26 cellular contexts compared by ENCODE assay signal in the genomic region with DNA sequence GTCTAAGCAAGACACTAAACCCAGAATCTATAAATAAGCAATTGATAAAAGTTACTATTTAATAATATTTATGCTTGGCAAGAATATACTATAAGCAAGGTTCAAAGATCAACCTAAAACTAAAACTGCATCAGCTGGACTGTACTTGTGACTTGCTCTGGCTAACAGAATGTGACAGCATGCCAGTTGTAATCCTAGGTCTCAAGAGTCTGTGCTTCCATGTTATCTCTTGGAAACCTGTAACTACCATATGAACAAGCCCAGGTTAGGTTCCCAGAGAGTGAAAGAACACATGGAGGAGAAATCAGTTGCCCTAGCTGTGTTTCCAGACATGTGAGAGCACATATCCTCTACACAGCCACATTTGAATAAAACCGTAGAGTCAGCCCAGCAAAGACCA.
"Had no signal": no experiment of that assay in that cellular context is flagged by ENCODE, and none has a peak within 500 bp of the region (broad histone marks: within the 10 kb centered on the region; RNA-seq: fewer than 3 reads in every experiment).

No MANE protein-coding gene starts in this region.

- H3K27me3 ChIP-seq: neutrophil, ovary, right lobe of liver, sigmoid colon, stomach, thyroid gland, tibial nerve, upper lobe of left lung, vagina had no signal

- ATAC-seq: naive thymus-derived CD8-positive, alpha-beta T cell; natural killer cell treated with Interleukin-12 subunit alpha and Interleukin-12 subunit beta and Interleukin-15 and Interleukin-18, amount 100 ng/mL, for 72 hours; psoas muscle; right lobe of liver; stimulated activated effector memory CD8-positive, alpha-beta T cell treated with anti-CD3 and anti-CD28 coated beads, Interleukin-12 subunit alpha, Interleukin-12 subunit beta, amount 100 ng/mL, for 72 hours; stimulated activated naive B cell treated with anti-CD40 and anti-IgM and Interleukin-4, amounts not matched to agents 10 μg/mL and 1 μg/mL and 100 μg/mL, for 72 hours had no signal

- DNase-seq: naive thymus-derived CD8-positive, alpha-beta T cell; nephron progenitor cell; occipital lobe; ovary; posterior cingulate gyrus; psoas muscle; right lobe of liver; sigmoid colon; small intestine; stimulated activated CD4-positive, alpha-beta T cell treated with anti-CD3 and anti-CD28 coated beads, Interleukin-15, amount 100 ng/mL, for 24 hours; stimulated activated CD4-positive, alpha-beta T cell treated with anti-CD3 and anti-CD28 coated beads, Interleukin-2, amount 100 ng/mL, for 24 hours; stimulated activated CD4-positive, alpha-beta T cell treated with anti-CD3 and anti-CD28 coated beads, Interleukin-2, amount 100 ng/mL, for 48 hours; stimulated activated CD4-positive, alpha-beta T cell treated with anti-CD3 and anti-CD28 coated beads, Interleukin-4, amount 100 ng/mL, for 24 hours; stimulated activated naive B cell treated with anti-CD40 and anti-IgM and Interleukin-4, amounts not matched to agents 10 μg/mL and 1 μg/mL and 100 μg/mL, for 72 hours; stimulated activated naive CD4-positive, alpha-beta T cell treated with Interleukin-2 at 50 U/mL for 16 hours; stomach; thyroid gland; trophoblast cell; upper lobe of left lung had no signal

- H3K4me3 ChIP-seq: ovary, psoas muscle, right lobe of liver, sigmoid colon, stomach, thoracic aorta, thyroid gland, tibial nerve, upper lobe of left lung, vagina had no signal

- H3K9me3 ChIP-seq: neutrophil, ovary, psoas muscle, right lobe of liver, sigmoid colon, stomach, thoracic aorta, thyroid gland, tibial nerve, vagina had no signal

- H3K27ac ChIP-seq: neutrophil, ovary, parathyroid adenoma, psoas muscle, right lobe of liver, sigmoid colon, stomach, thoracic aorta, thyroid gland, tibial nerve, upper lobe of left lung, vagina had no signal

- H3K36me3 ChIP-seq: neutrophil, ovary, right lobe of liver, sigmoid colon, stomach, thoracic aorta, thyroid gland, tibial nerve, upper lobe of left lung, vagina had no signal

- H3K4me1 ChIP-seq: parathyroid adenoma, psoas muscle, right lobe of liver, sigmoid colon, stomach, thyroid gland, tibial nerve, upper lobe of left lung, vagina had no signal
